Comparison of ENCODE assay signal across 8 cellular contexts in the genomic region with DNA sequence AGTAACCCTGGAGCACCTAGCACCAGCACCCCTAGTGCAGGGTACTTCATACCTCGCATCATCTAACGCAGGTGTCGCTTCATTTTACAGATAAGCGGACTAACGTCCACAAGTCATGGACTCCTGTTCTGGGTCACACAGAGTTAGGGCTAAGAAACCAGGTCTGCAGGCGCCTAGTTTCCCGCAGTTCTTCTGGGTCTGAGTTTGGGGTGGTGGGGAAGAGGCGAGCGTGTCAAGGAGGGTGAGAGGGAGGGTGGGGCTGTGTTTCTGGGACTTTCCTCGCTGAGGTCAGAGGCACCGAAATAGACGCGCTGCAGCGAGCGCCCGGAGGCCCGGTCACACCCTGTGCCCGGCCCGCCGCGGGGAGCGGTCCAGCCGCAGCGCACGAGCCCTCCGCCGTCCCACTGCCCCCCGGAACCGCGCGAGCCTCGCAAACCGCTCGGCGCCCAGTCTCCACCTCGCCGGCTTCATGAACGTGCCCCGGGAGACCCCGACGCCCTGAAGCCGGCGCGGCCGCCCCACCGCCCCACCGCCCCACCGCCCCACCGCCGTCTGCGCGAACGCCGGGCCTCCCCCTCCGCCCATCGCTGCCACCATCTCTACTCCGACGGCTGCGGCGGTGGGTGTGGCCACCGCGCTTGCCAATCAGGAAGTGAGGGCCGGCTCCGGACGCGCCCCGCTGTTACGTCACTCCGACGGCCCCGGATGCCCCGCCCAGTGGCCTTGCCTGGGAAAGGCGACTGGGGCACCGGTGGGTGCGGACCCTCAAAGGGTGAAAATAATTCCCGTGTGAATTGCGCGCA. TPM values are rescaled to one million over a fixed set of nuclear protein-coding genes. Genes with fewer than 3 reads are reported as not detected.
DNase-seq lines count a peak whose midpoint lies in the region; ATAC-seq and TF ChIP-seq lines count a peak whose summit lies in the region.

No MANE protein-coding gene starts in this region.

- H3K36me3 Mint-ChIP-seq in T-cell = no peaks in the 10 kb centered on the region

- intact Hi-C loops in heart right ventricle (cut with DNase I) (loop anchor here in 9 of 10 donors (1.0 to 10.0 kb wide), 9 partner anchors 28 to 357 kb away; a partner anchor contains a TSS), posterior vena cava (cut with DNase I) (loop anchor here (5.0 to 10.0 kb wide), 2 partner anchors 52 to 265 kb away; a partner anchor contains a TSS)

- WGBS in adipose tissue, 3 donors = 6% methylated on average over 69 to 78 of the region's 78 CpGs
- 5 to 7% methylated on average over 75 to 78 of the region's 78 CpGs for WGBS in heart right ventricle, 2 donors
- 14 to 17% methylated on average over 21 to 28 of the region's 78 CpGs for WGBS in upper lobe of left lung, 2 donors

- CTCF ChIA-PET in HEK293 (lab: Yijun Ruan, JAX) = interaction anchor here (0.7 to 13.1 kb wide), 6 partner anchors 9 to 557 kb away, joined by 3 to 317 read pairs (median 6); no protein-coding TSS in a partner anchor
- CTCF ChIA-PET in T-cell (lab: Charles Lee) = interaction anchor here (1.2 kb wide), 2 partner anchors 10 to 52 kb away, joined by 4 to 7 read pairs; no protein-coding TSS in a partner anchor

- peak in 2 of 4 donors; percentile 22 to 75 for TF ChIP-seq POLR2A in upper lobe of left lung (IDR thresholded peaks at IDR 0.05)

- H3K36me3 ChIP-seq in HEK293 (ENCODE audit: control insufficient read depth in 2 of 2, insufficient read depth in 1 of 2, low read length in 2 of 2) = no peaks in the 10 kb centered on the region
- peaks cover 0 to under 1% (median 0%) of the 10 kb centered on the region in 9 donors for H3K36me3 ChIP-seq in heart right ventricle
- no peaks in the 10 kb centered on the region for H3K36me3 ChIP-seq in upper lobe of left lung

- H3K9me3 ChIP-seq in HEK293 (ENCODE audit: control insufficient read depth, insufficient read depth, low read depth, low read length) (no peaks in the 10 kb centered on the region), heart right ventricle (no peaks in the 10 kb centered on the region), upper lobe of left lung (no peaks in the 10 kb centered on the region)

- peak overlapping the region; percentile 84 to 90 (median 85) for H3K4me3 Mint-ChIP-seq in T-cell

- H3K27ac ChIP-seq in HEK293 (ENCODE audit: extremely low read depth, low read depth, low read length) (peak overlapping the region; percentile 12; the same call in 1 of the 2 replicates), adipose tissue (ENCODE audit: low read depth, low read length) (peak overlapping the region; percentile 0), heart right ventricle (peak overlapping the region; percentile 93 to 98 (median 97)), upper lobe of left lung (peak overlapping the region; percentile 91 to 98 (median 94))

- TF ChIP-seq EP300 in upper lobe of left lung (IDR thresholded peaks at IDR 0.05) = peak in 2 of 4 donors; percentile 73 to 83

- no peak for TF ChIP-seq CTCF in HEK293 (tag by site-specific recombination; IDR thresholded peaks at IDR 0.05)
- TF ChIP-seq CTCF in heart right ventricle (IDR thresholded peaks at IDR 0.05) = no peak
- TF ChIP-seq CTCF in upper lobe of left lung (IDR thresholded peaks at IDR 0.05) = peak in 2 of 6 experiments; percentile 14 to 27

- no peaks in the 10 kb centered on the region for H3K27me3 Mint-ChIP-seq in T-cell

- peaks cover 45 to 54% (median 50%) of the 10 kb centered on the region in 3 donors for H3K4me1 Mint-ChIP-seq in T-cell

- H3K4me1 ChIP-seq in HEK293 (ENCODE audit: control insufficient read depth, insufficient read depth, low read length) (no peaks in the 10 kb centered on the region), heart right ventricle (peaks cover 18 to 74% (median 58%) of the 10 kb centered on the region in 9 donors), upper lobe of left lung (peaks cover 31 to 63% (median 42%) of the 10 kb centered on the region in 4 donors)

- DNase-seq in GM03348 (ENCODE audit: low spot score) = peak; percentile 96
- DNase-seq in NAMALWA (ENCODE audit: low spot score) = peak; percentile 92
- peak; percentile 67 to 85 (median 78) for DNase-seq in T-cell
- DNase-seq in heart right ventricle = peak; percentile 93 to 95
- DNase-seq in posterior vena cava (ENCODE audit: low spot score) = peak; percentile 98
- DNase-seq in upper lobe of left lung = peak; percentile 96 to 99

- H3K4me3 ChIP-seq in HEK293 (ENCODE audit: low read depth, low read length) (peak overlapping the region; percentile 32), heart right ventricle (peak overlapping the region; percentile 11 to 71 (median 58)), upper lobe of left lung (peak overlapping the region; percentile 34 to 71 (median 64))

- H3K9me3 Mint-ChIP-seq in T-cell = no peaks in the 10 kb centered on the region

- POLR2A ChIA-PET in HEK293 (lab: Yijun Ruan, JAX) = no interaction called here
- POLR2A ChIA-PET in T-cell (lab: Charles Lee) = interaction anchor here in 1 of 2 donors (0.9 kb wide), 1 partner anchor 322 kb away, joined by 6 read pairs; no protein-coding TSS in a partner anchor

- H3K27ac Mint-ChIP-seq in T-cell = peak overlapping the region; percentile 97 to 99

- H3K27me3 ChIP-seq in heart right ventricle (no peaks in the 10 kb centered on the region), upper lobe of left lung (no peaks in the 10 kb centered on the region)

- ATAC-seq in T-cell (replicated peaks in 1 of 4) (peak; percentile 67 to 75 (median 67)), heart right ventricle (peak; percentile 84 to 91 (median 86)), upper lobe of left lung (ENCODE audit: low FRiP score in 2 of 2) (peak; percentile 91 to 93)

TF ChIP-seq in HEK293, 187 proteins besides CTCF, POLR2A, EP300 and RAD21 (continues in another document):
- TF ChIP-seq ZNF610 (tag by site-specific recombination; IDR thresholded peaks at IDR 0.05; ENCODE audit: borderline replicate concordance) = no peak
- TF ChIP-seq, protein P1, sequence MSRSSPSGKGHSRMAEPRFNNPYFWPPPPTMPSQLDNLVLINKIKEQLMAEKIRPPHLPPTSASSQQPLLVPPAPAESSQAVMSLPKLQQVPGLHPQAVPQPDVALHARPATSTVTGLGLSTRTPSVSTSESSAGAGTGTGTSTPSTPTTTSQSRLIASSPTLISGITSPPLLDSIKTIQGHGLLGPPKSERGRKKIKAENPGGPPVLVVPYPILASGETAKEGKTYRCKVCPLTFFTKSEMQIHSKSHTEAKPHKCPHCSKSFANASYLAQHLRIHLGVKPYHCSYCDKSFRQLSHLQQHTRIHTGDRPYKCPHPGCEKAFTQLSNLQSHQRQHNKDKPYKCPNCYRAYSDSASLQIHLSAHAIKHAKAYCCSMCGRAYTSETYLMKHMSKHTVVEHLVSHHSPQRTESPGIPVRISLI (tag by site-specific recombination; IDR thresholded peaks at IDR 0.05) = no peak
- 0 out of 2 replicates have a peak, but pooled peaks have one; percentile 34 for TF ChIP-seq ZBTB21 (tag by site-specific recombination; IDR thresholded peaks at IDR 0.05)
- no peak for TF ChIP-seq ZNF626 (tag by site-specific recombination; IDR thresholded peaks at IDR 0.05)
- no peak for TF ChIP-seq ZNF660 (tag by site-specific recombination; IDR thresholded peaks at IDR 0.05)
- TF ChIP-seq, protein P2, sequence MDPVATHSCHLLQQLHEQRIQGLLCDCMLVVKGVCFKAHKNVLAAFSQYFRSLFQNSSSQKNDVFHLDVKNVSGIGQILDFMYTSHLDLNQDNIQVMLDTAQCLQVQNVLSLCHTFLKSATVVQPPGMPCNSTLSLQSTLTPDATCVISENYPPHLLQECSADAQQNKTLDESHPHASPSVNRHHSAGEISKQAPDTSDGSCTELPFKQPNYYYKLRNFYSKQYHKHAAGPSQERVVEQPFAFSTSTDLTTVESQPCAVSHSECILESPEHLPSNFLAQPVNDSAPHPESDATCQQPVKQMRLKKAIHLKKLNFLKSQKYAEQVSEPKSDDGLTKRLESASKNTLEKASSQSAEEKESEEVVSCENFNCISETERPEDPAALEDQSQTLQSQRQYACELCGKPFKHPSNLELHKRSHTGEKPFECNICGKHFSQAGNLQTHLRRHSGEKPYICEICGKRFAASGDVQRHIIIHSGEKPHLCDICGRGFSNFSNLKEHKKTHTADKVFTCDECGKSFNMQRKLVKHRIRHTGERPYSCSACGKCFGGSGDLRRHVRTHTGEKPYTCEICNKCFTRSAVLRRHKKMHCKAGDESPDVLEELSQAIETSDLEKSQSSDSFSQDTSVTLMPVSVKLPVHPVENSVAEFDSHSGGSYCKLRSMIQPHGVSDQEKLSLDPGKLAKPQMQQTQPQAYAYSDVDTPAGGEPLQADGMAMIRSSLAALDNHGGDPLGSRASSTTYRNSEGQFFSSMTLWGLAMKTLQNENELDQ (tag by site-specific recombination; IDR thresholded peaks at IDR 0.05; ENCODE audit: low read depth) = no peak
- no peak for TF ChIP-seq ZNF184 (tag by site-specific recombination; IDR thresholded peaks at IDR 0.05)
- no peak for TF ChIP-seq ZNF785 (tag by site-specific recombination; IDR thresholded peaks at IDR 0.05)
- TF ChIP-seq OVOL3 (tag by site-specific recombination; IDR thresholded peaks at IDR 0.05) = no peak
- TF ChIP-seq ZNF24 (tag by site-specific recombination; IDR thresholded peaks at IDR 0.05) = no peak

RNA-seq across cellular contexts. Expression of a gene that starts 12.3 kb away (rescaled TPM):
- total RNA-seq in T-cell (10 to 100 TPM; 28.2 to 52.1 (median 40.7) TPM), heart right ventricle (100 to 1,000 TPM in 2 of 10 donors, 10 to 100 TPM in 8; 24.2 to 143 (median 43.7) TPM), posterior vena cava (100 to 1,000 TPM in 1 of 2 donors, 10 to 100 TPM in 1; 55.2 to 104 TPM), upper lobe of left lung (100 to 1,000 TPM in 5 of 6 donors, 10 to 100 TPM in 1; 43.0 to 436 (median 277) TPM)
- polyA plus RNA-seq in adipose tissue (100 to 1,000 TPM in 1 of 3 donors, 10 to 100 TPM in 2; 46.7 to 115 (median 52.2) TPM), heart right ventricle (10 to 100 TPM; 50.6 to 97.2 TPM)

RNA-seq across cellular contexts. Expression of a gene that starts 24.7 kb away (rescaled TPM):
- total RNA-seq in T-cell (10 to 100 TPM in 2 of 5 donors, 1 to 10 TPM in 3; 3.2 to 37.3 (median 5.7) TPM), heart right ventricle (10 to 100 TPM in 1 of 10 donors, 1 to 10 TPM in 9; 1.4 to 11.0 (median 2.4) TPM), posterior vena cava (10 to 100 TPM; 21.9 to 22.5 TPM), upper lobe of left lung (100 to 1,000 TPM in 5 of 6 donors, 10 to 100 TPM in 1; 59.8 to 234 (median 150) TPM)
- polyA plus RNA-seq in adipose tissue (10 to 100 TPM in 2 of 3 donors, 1 to 10 TPM in 1; 4.2 to 39.8 (median 33.9) TPM), heart right ventricle (1 to 10 TPM; 4.8 to 6.9 TPM)

RNA-seq across cellular contexts. Expression of a gene that starts 55.8 kb away (rescaled TPM):
- 10 to 100 TPM; 21.9 to 26.4 (median 23.1) TPM for total RNA-seq in T-cell
- 10 to 100 TPM in 1 of 3 donors, 1 to 10 TPM in 2; 8.6 to 12.6 (median 9.0) TPM for polyA plus RNA-seq in adipose tissue
- total RNA-seq in heart right ventricle = 10 to 100 TPM; 32.2 to 53.1 (median 42.9) TPM
- 10 to 100 TPM; 17.0 to 33.7 TPM for polyA plus RNA-seq in heart right ventricle
- 10 to 100 TPM; 54.5 to 58.3 TPM for total RNA-seq in posterior vena cava
- total RNA-seq in upper lobe of left lung = 10 to 100 TPM; 10.8 to 43.4 (median 26.2) TPM

Comparison
In these comparisons a context has a peak if more than half of its experiments do, and no peak if none do; other contexts are left out.
1. Peak in every context shown above with its lines: DNase-seq, ATAC-seq, H3K4me3 ChIP-seq and H3K27ac ChIP-seq.
2. H3K27ac ChIP-seq: peak in every context shown above with its lines; median percentile 97 in heart right ventricle; 94 in upper lobe of left lung; 12 in HEK293; 0 in adipose tissue.